In genomic region chr17:81193470-81194224, GRCh38 we compare ENCODE assay signal across 22 cellular contexts. TPM values are rescaled to one million over a fixed set of nuclear protein-coding genes. Genes with fewer than 3 reads are reported as not detected.
"Had no signal": no experiment of that assay in that cellular context is flagged by ENCODE, and none has a peak within 500 bp of the region (broad histone marks: within the 10 kb centered on the region; RNA-seq: fewer than 3 reads in every experiment).

No MANE protein-coding gene starts in this region.

- H3K4me1 ChIP-seq: adrenal gland, body of pancreas, right lobe of liver had no signal

- H3K4me1 Mint-ChIP-seq: activated CD4-positive, alpha-beta T cell treated with anti-CD3 and anti-CD28 coated beads, Interleukin-2, amount 10 ng/mL, durations not matched to agents 7 days and 5 days; central memory CD8-positive, alpha-beta T cell; natural killer cell; stimulated activated memory B cell treated with anti-CD40 and anti-IgM and Interleukin-4, amounts not matched to agents 10 μg/mL and 1 μg/mL and 100 μg/mL, for 72 hours; T-cell; WTC11 had no signal

- H3K36me3 Mint-ChIP-seq: natural killer cell, T-cell had no signal

- H3K4me3 Mint-ChIP-seq: activated CD4-positive, alpha-beta T cell treated with anti-CD3 and anti-CD28 coated beads, Interleukin-2, amount 10 ng/mL, durations not matched to agents 7 days and 5 days; central memory CD8-positive, alpha-beta T cell; effector memory CD8-positive, alpha-beta T cell; natural killer cell; stimulated activated memory B cell treated with anti-CD40 and anti-IgM and Interleukin-4, amounts not matched to agents 10 μg/mL and 1 μg/mL and 100 μg/mL, for 72 hours; T-cell; WTC11 had no signal

- ATAC-seq: body of pancreas; effector memory CD8-positive, alpha-beta T cell; mucosa of descending colon; natural killer cell; right lobe of liver; stimulated activated memory B cell treated with anti-CD40 and anti-IgM and Interleukin-4, amounts not matched to agents 10 μg/mL and 1 μg/mL and 100 μg/mL, for 72 hours; T-cell; WTC11 had no signal

- H3K27me3 Mint-ChIP-seq: activated CD4-positive, alpha-beta T cell treated with anti-CD3 and anti-CD28 coated beads, Interleukin-2, amount 10 ng/mL, durations not matched to agents 7 days and 5 days; central memory CD8-positive, alpha-beta T cell; effector memory CD8-positive, alpha-beta T cell; stimulated activated memory B cell treated with anti-CD40 and anti-IgM and Interleukin-4, amounts not matched to agents 10 μg/mL and 1 μg/mL and 100 μg/mL, for 72 hours; T-cell had no signal

- H3K9me3 Mint-ChIP-seq: activated CD4-positive, alpha-beta T cell treated with anti-CD3 and anti-CD28 coated beads, Interleukin-2, amount 10 ng/mL, durations not matched to agents 7 days and 5 days; activated T-helper 2 cell treated with anti-CD3 and anti-CD28 coated beads, Interferon-gamma antibody, Interleukin-2, Interleukin-4, amounts not matched to agents 10 μg/mL and 5 μg/mL and 100 μg/mL, durations not matched to agents 14 hours and 24 hours and 36 hours; central memory CD8-positive, alpha-beta T cell; effector memory CD8-positive, alpha-beta T cell; natural killer cell; stimulated activated memory B cell treated with anti-CD40 and anti-IgM and Interleukin-4, amounts not matched to agents 10 μg/mL and 1 μg/mL and 100 μg/mL, for 72 hours; T-cell; WTC11 had no signal

- H3K9me3 ChIP-seq: adrenal gland, body of pancreas, mucosa of descending colon, right lobe of liver, spleen, tibial nerve had no signal

- H3K27ac ChIP-seq: adrenal gland, body of pancreas, epithelial cell of prostate, right lobe of liver, tibial nerve had no signal

- H3K36me3 ChIP-seq: adrenal gland, right lobe of liver had no signal

- DNase-seq: activated CD4-positive, alpha-beta T cell treated with anti-CD3 and anti-CD28 coated beads, Interleukin-2, amount 10 ng/mL, durations not matched to agents 7 days and 5 days; activated naive CD4-positive, alpha-beta T cell treated with anti-CD3 and anti-CD28 coated beads, Interleukin-2, amount 50 U/mL, for 16 hours; adrenal gland; effector memory CD8-positive, alpha-beta T cell; hippocampal formation; mucosa of descending colon; natural killer cell; right lobe of liver; spleen; stimulated activated CD4-positive, alpha-beta T cell treated with anti-CD3 and anti-CD28 coated beads, Interleukin-1b, Interleukin-23, amount 100 ng/mL, for 48 hours; T-cell; T1000 had no signal

- H3K27me3 ChIP-seq: adrenal gland, body of pancreas, right lobe of liver, spleen, tibial nerve had no signal

- H3K27ac Mint-ChIP-seq: activated CD4-positive, alpha-beta T cell treated with anti-CD3 and anti-CD28 coated beads, Interleukin-2, amount 10 ng/mL, durations not matched to agents 7 days and 5 days; activated T-helper 2 cell treated with anti-CD3 and anti-CD28 coated beads, Interferon-gamma antibody, Interleukin-2, Interleukin-4, amounts not matched to agents 10 μg/mL and 5 μg/mL and 100 μg/mL, durations not matched to agents 14 hours and 24 hours and 36 hours; effector memory CD8-positive, alpha-beta T cell; natural killer cell; T-cell; WTC11 had no signal

- H3K4me3 ChIP-seq: adrenal gland, body of pancreas, mucosa of descending colon, right lobe of liver, spleen, tibial nerve had no signal

RNA-seq across cellular contexts. Expression of gene PVALEF, which starts 28.3 kb away (rescaled TPM):
- total RNA-seq: activated CD4-positive, alpha-beta T cell treated with anti-CD3 and anti-CD28 coated beads, Interleukin-2, amount 10 ng/mL, durations not matched to agents 7 days and 5 days; activated T-helper 2 cell treated with anti-CD3 and anti-CD28 coated beads, Interferon-gamma antibody, Interleukin-2, Interleukin-4, amounts not matched to agents 10 μg/mL and 5 μg/mL and 100 μg/mL, durations not matched to agents 14 hours and 24 hours and 36 hours; adrenal gland; body of pancreas; glomerular endothelial cell; lung microvascular endothelial cell; mucosa of descending colon; natural killer cell; posterior vena cava; right lobe of liver; spleen; T-cell; tibial nerve; WTC11 had no signal
- polyA plus RNA-seq: adrenal gland, spleen had no signal
